Comparison of ENCODE assay signal across 18 cellular contexts in the genomic region with DNA sequence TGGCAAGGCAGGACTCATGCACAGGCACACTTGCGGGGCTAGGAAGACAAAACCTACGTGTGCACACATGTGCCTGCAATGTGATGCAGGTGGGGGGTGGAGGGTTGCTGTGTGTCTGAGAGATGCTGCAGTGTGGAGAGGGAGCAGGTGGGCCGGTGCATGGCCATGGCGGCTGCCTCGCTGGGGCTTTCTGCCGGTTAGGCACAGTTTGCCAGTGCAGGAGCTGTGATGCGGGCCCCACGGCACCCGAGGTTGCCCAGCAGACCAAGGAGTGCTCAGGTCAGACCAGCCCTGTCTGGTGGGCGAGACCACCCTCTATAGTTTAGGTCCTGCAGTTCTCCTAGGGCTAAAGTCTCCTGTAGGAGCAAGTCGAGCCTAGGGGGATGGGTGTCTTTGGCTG. TPM values are rescaled to one million over a fixed set of nuclear protein-coding genes. Genes with fewer than 3 reads are reported as not detected.
DNase-seq lines count a peak whose midpoint lies in the region; ATAC-seq, FAIRE-seq and TF ChIP-seq lines count a peak whose summit lies in the region.
"Had no signal": no experiment of that assay in that cellular context is flagged by ENCODE, and none has a peak within 500 bp of the region (broad histone marks: within the 10 kb centered on the region; RNA-seq: fewer than 3 reads in every experiment).

No MANE protein-coding gene starts in this region.

- no peaks in the 10 kb centered on the region for H4K20me1 ChIP-seq in H1 (replicated peaks in 1 of 2; ENCODE audit: control insufficient read depth in 1 of 2, insufficient read depth in 2 of 2, low read length in 2 of 2)
- H4K20me1 ChIP-seq: BLaER1 treated with 17β-estradiol and CSF1 and Interleukin-3, amounts not matched to agents 10 nM and 100 nM had no signal

- H3K4me2 ChIP-seq in H1 (ENCODE audit: insufficient read depth in 1 of 2, low read depth in 2 of 2, low read length in 2 of 2), result no peak overlapping the region
- H3K4me2 ChIP-seq: BLaER1 treated with 17β-estradiol and CSF1 and Interleukin-3, amounts not matched to agents 10 nM and 100 nM had no signal

- no peaks in the 10 kb centered on the region for H3K79me1 ChIP-seq in H1 (ENCODE audit: low read depth, low read length)

- intact Hi-C loops in Right ventricle myocardium superior (cut with DNase I), result no loop called here
- intact Hi-C loops in Right ventricle myocardium inferior (cut with DNase I), result no loop called here
- intact Hi-C loops in spleen (cut with DNase I; ENCODE audit: low total_unique reads), result no loop called here
- intact Hi-C loops in aorta (cut with DNase I), result no loop called here

- 83% methylated on average over 11 of the region's 11 CpGs; no CpG with 5 or more reads in 1 of the 2 experiments for WGBS in H1 (ENCODE audit: extremely low coverage in 1 of 2, insufficient coverage in 1 of 2, insufficient read length in 1 of 2, insufficient replicate concordance in 2 of 2, low coverage in 1 of 2, low lambda C conversion rate in 2 of 2, missing lambda C conversion rate in 1 of 2), 2 experiments
- WGBS in spleen, 5 donors, result 76 to 85% (median 79%) methylated on average over 8 to 11 of the region's 11 CpGs
- 80 to 85% methylated on average over 11 of the region's 11 CpGs for WGBS in aorta, 2 donors

- no peak overlapping the region for H2AK5ac ChIP-seq in H1 (ENCODE audit: low read depth, low read length)

- H3K27me3 ChIP-seq in H1 (replicated peaks in 1 of 4; ENCODE audit: control insufficient read depth in 3 of 4, extremely low read depth in 1 of 4, insufficient read depth in 3 of 4, low read length in 3 of 4), result no peaks in the 10 kb centered on the region
- H3K27me3 ChIP-seq in spleen (replicated peaks in 1 of 7), result no peaks in the 10 kb centered on the region
- H3K27me3 ChIP-seq in aorta (ENCODE audit: control insufficient read depth in 1 of 2, insufficient read depth in 2 of 2, low read length in 1 of 2), result no peaks in the 10 kb centered on the region
- H3K27me3 ChIP-seq: BLaER1 treated with 17β-estradiol and CSF1 and Interleukin-3, amounts not matched to agents 10 nM and 100 nM had no signal

- H3K36me3 ChIP-seq in H1 (ENCODE audit: control insufficient read depth in 2 of 4, insufficient read depth in 4 of 4, low read length in 3 of 4) (peaks cover 0 to 2% (median 0%) of the 10 kb centered on the region in 4 experiments; a peak in 1 of 8 replicates), spleen (no peaks in the 10 kb centered on the region), aorta (ENCODE audit: control insufficient read depth in 1 of 2, insufficient read depth in 2 of 2, low read length in 1 of 2) (no peaks in the 10 kb centered on the region)
- H3K36me3 ChIP-seq: BLaER1 treated with 17β-estradiol and CSF1 and Interleukin-3, amounts not matched to agents 10 nM and 100 nM had no signal

- POLR2A ChIA-PET in H1 (lab: Charles Lee; ENCODE audit: partially characterized antibody), result no interaction called here

- H3K4me1 ChIP-seq in H1 (replicated peaks in 1 of 4; ENCODE audit: control insufficient read depth in 3 of 4, insufficient read depth in 4 of 4, low read length in 3 of 4), result no peaks in the 10 kb centered on the region
- H3K4me1 ChIP-seq in spleen, result no peaks in the 10 kb centered on the region
- H3K4me1 ChIP-seq in aorta (ENCODE audit: control insufficient read depth in 1 of 2, insufficient read depth in 2 of 2, low read length in 2 of 2), result no peaks in the 10 kb centered on the region
- H3K4me1 ChIP-seq: BLaER1 treated with 17β-estradiol and CSF1 and Interleukin-3, amounts not matched to agents 10 nM and 100 nM had no signal

- no peaks in the 10 kb centered on the region for H3K79me2 ChIP-seq in H1 (ENCODE audit: control insufficient read depth in 1 of 2, insufficient read depth in 2 of 2, low read length in 2 of 2)

- ATAC-seq in Right ventricle myocardium superior (ENCODE audit: poor library complexity) (no peak), Right ventricle myocardium inferior (no peak), aorta (ENCODE audit: low FRiP score) (peak; percentile 30), HG03469 (IDR thresholded peaks at IDR 0.05; ENCODE audit: unreplicated experiment) (no peak)

- peaks cover 15 to 16% of the 10 kb centered on the region in 2 experiments for H3K9me3 ChIP-seq in H1 (ENCODE audit: insufficient read depth in 2 of 2, low read depth in 1 of 2, low read length in 1 of 2)
- peaks cover 0 to 39% (median 19%) of the 10 kb centered on the region in 8 donors for H3K9me3 ChIP-seq in spleen
- peaks cover 7% of the 10 kb centered on the region for H3K9me3 ChIP-seq in aorta (ENCODE audit: control insufficient read depth, low read length)

- no peak overlapping the region for H2BK120ac ChIP-seq in H1 (replicated peaks; ENCODE audit: low read depth, low read length)

- no peak overlapping the region for H4K5ac ChIP-seq in H1 (ENCODE audit: insufficient read length, low read depth, low read length)

- TF ChIP-seq POLR2A in H1 (IDR thresholded peaks at IDR 0.05; ENCODE audit: control extremely low read depth in 1 of 2, low read depth in 2 of 2, low read length in 2 of 2) (no peak), spleen (IDR thresholded peaks at IDR 0.05) (no peak)

- H3K27ac ChIP-seq in H1 (ENCODE audit: low read depth, low read length) (no peak overlapping the region), spleen (no peak overlapping the region), aorta (ENCODE audit: low read depth in 1 of 2, low read length in 2 of 2) (no peak overlapping the region)
- H3K27ac ChIP-seq: BLaER1 treated with 17β-estradiol and CSF1 and Interleukin-3, amounts not matched to agents 10 nM and 100 nM had no signal

- DNase-seq in Right ventricle myocardium superior (peak; percentile 38), Right ventricle myocardium inferior (ENCODE audit: missing footprints) (no peak), H1 (ENCODE audit: low read depth in 1 of 2, low spot score in 2 of 2) (no peak), spleen (peak; percentile 61), aorta (peak in 1 of 2 donors; percentile 51), NCI-H82 (lab: John Stamatoyannopoulos, UW) (no peak)
- DNase-seq: ACHN; CD4-positive, CD25-positive, alpha-beta regulatory T cell; DMS53; GF-D8; HCEC 1CT; HFFc6 had no signal

- no peak overlapping the region for H3K14ac ChIP-seq in H1 (ENCODE audit: insufficient read length)

- H3K4ac ChIP-seq in H1 (replicated peaks; ENCODE audit: insufficient read length, low read depth, low read length), result no peak overlapping the region

- no peak for TF ChIP-seq CTCF in H1 (IDR thresholded peaks at IDR 0.05; ENCODE audit: control extremely low read depth in 1 of 3, insufficient read depth in 1 of 3, low read depth in 1 of 3, low read length in 3 of 3)
- TF ChIP-seq CTCF in spleen (IDR thresholded peaks at IDR 0.05 in 8 of 11, conservative IDR thresholded peaks at IDR 0.05 in 3 of 11), result no peak

- no peak overlapping the region for H3K18ac ChIP-seq in H1 (ENCODE audit: extremely low read depth, low read length)

- H3K4me3 ChIP-seq in H1 (ENCODE audit: extremely low read depth in 1 of 4, insufficient read depth in 2 of 4, low read depth in 3 of 4, low read length in 4 of 4), result no peak overlapping the region
- no peak overlapping the region for H3K4me3 ChIP-seq in spleen
- no peak overlapping the region for H3K4me3 ChIP-seq in aorta (ENCODE audit: low read length in 2 of 2)
- H3K4me3 ChIP-seq: BLaER1 treated with 17β-estradiol and CSF1 and Interleukin-3, amounts not matched to agents 10 nM and 100 nM had no signal

- H2BK5ac ChIP-seq in H1 (ENCODE audit: low read depth, low read length), result peak overlapping the region; percentile 60; the same call in 1 of the 2 replicates

- TF ChIP-seq RAD21 in H1 (IDR thresholded peaks at IDR 0.05 in 1 of 2, conservative IDR thresholded peaks at IDR 0.05 in 1 of 2; ENCODE audit: low read depth in 2 of 2, low read length in 2 of 2), result no peak

- H3K56ac ChIP-seq in H1 (replicated peaks; ENCODE audit: insufficient read length, low read depth, low read length), result no peak overlapping the region

- no peak overlapping the region for H4K91ac ChIP-seq in H1 (replicated peaks; ENCODE audit: insufficient read length, low read length)

- no peak overlapping the region for H2BK20ac ChIP-seq in H1 (ENCODE audit: low read length)

- H4K8ac ChIP-seq in H1 (ENCODE audit: extremely low read depth, insufficient read depth, low read length), result no peak overlapping the region

- TF ChIP-seq EP300 in H1 (IDR thresholded peaks at IDR 0.05; ENCODE audit: borderline replicate concordance in 1 of 2, low read depth in 2 of 2, low read length in 2 of 2), result no peak

- no peak overlapping the region for H3K23ac ChIP-seq in H1 (ENCODE audit: insufficient read length)

- CTCF ChIA-PET in H1 (lab: Charles Lee; ENCODE audit: partially characterized antibody), result no interaction called here

- FAIRE-seq in H1 (lab: Jason Lieb, UNC), result no peak
- FAIRE-seq: GM19239, HTR-8/SVneo had no signal

- no peaks in the 10 kb centered on the region for H3K23me2 ChIP-seq in H1 (ENCODE audit: low read depth, low read length)

- H2AFZ ChIP-seq in H1 (ENCODE audit: low read length), result no peak overlapping the region; the same call in 1 of the 2 replicates

- H2BK15ac ChIP-seq in H1 (ENCODE audit: low read length), result no peak overlapping the region

- H2BK12ac ChIP-seq in H1 (ENCODE audit: low read depth, low read length), result 0 out of 2 replicates have a peak overlapping the region, but pooled peaks have one; percentile 14

- H3K9ac ChIP-seq in H1 (replicated peaks in 1 of 4; ENCODE audit: extremely low read depth in 1 of 4, low read depth in 3 of 4, low read length in 3 of 4), result no peak overlapping the region
- H3K9ac ChIP-seq: BLaER1 treated with 17β-estradiol and CSF1 and Interleukin-3, amounts not matched to agents 10 nM and 100 nM had no signal

RNA-seq across cellular contexts. Expression of gene AFM, which starts 4.4 kb away (rescaled TPM):
- total RNA-seq in Right ventricle myocardium superior (not detected), Right ventricle myocardium inferior (not detected), spleen (not detected), aorta (not detected)
- not detected in 2 replicates for total RNA-seq in H1 (2021; fragmentation: NEBNext Ultra II Directional; extraction: Animal tissue kit (Norgen Biotek cat#: 25700))
- polyA plus RNA-seq in H1 (2011; rRNA removed) (not detected in 2 replicates), spleen (not detected), aorta (not detected)
- not detected for polyA plus RNA-seq in H1 (2011; cell fraction: cytosol; rRNA removed)
- polyA plus RNA-seq in H1 (2011; cell fraction: nucleus; rRNA removed), result not detected
- not detected in 4 replicates for polyA plus RNA-seq in H1 (2012, experiment 1 of 2)
- not detected for polyA plus RNA-seq in H1 (2012, experiment 2 of 2)
- not detected for polyA plus RNA-seq in H1 (2013, experiment 1 of 2)
- polyA plus RNA-seq in H1 (2013, experiment 2 of 2), result not detected
- not detected in 2 replicates for polyA minus RNA-seq in H1 (2011; rRNA and poly(A)+ RNA removed)
- not detected for polyA minus RNA-seq in H1 (2011; cell fraction: cytosol; rRNA and poly(A)+ RNA removed)
- polyA minus RNA-seq in H1 (2011; cell fraction: nucleus; rRNA and poly(A)+ RNA removed), result not detected
- total RNA-seq: A172; CD4-positive, CD25-positive, alpha-beta regulatory T cell; H4; HFFc6 had no signal
- polyA plus RNA-seq: CD4-positive, CD25-positive, alpha-beta regulatory T cell had no signal

RNA-seq across cellular contexts. Expression of gene AFP, which starts 41.2 kb away (rescaled TPM):
- total RNA-seq in Right ventricle myocardium superior (not detected), Right ventricle myocardium inferior (not detected), spleen (not detected), aorta (under 1 TPM in 1 of 2 donors, not detected in 1; 0.99 TPM)
- total RNA-seq in H1 (2021; fragmentation: NEBNext Ultra II Directional; extraction: Animal tissue kit (Norgen Biotek cat#: 25700)), result 9.9 and 10.4 TPM in 2 replicates
- polyA plus RNA-seq in H1 (2011; rRNA removed) (3.4 and 6.1 TPM in 2 replicates), spleen (not detected), aorta (not detected)
- 6.2 TPM for polyA plus RNA-seq in H1 (2011; cell fraction: cytosol; rRNA removed)
- 1.9 TPM for polyA plus RNA-seq in H1 (2011; cell fraction: nucleus; rRNA removed)
- polyA plus RNA-seq in H1 (2012, experiment 1 of 2), result 4.1 to 11.5 TPM (median 7.7 TPM) in 4 replicates
- polyA plus RNA-seq in H1 (2012, experiment 2 of 2), result 3.1 TPM
- 24.9 TPM for polyA plus RNA-seq in H1 (2013, experiment 1 of 2)
- polyA plus RNA-seq in H1 (2013, experiment 2 of 2), result 26.3 TPM
- polyA minus RNA-seq in H1 (2011; rRNA and poly(A)+ RNA removed), result 2.0 and 2.8 TPM in 2 replicates
- polyA minus RNA-seq in H1 (2011; cell fraction: cytosol; rRNA and poly(A)+ RNA removed), result 3.3 TPM
- 2.3 TPM for polyA minus RNA-seq in H1 (2011; cell fraction: nucleus; rRNA and poly(A)+ RNA removed)
- total RNA-seq: CD4-positive, CD25-positive, alpha-beta regulatory T cell had no signal
- polyA plus RNA-seq: CD4-positive, CD25-positive, alpha-beta regulatory T cell had no signal

Comparison
In these comparisons a context has a peak if more than half of its experiments do, and no peak if none do; other contexts are left out.
1. DNase-seq: peak in Right ventricle myocardium superior (single experiment) and spleen (single experiment); none in Right ventricle myocardium inferior (single experiment), H1 (0 of 2) and NCI-H82 (single experiment).